8 cellular contexts compared by ENCODE assay signal in the genomic region with DNA sequence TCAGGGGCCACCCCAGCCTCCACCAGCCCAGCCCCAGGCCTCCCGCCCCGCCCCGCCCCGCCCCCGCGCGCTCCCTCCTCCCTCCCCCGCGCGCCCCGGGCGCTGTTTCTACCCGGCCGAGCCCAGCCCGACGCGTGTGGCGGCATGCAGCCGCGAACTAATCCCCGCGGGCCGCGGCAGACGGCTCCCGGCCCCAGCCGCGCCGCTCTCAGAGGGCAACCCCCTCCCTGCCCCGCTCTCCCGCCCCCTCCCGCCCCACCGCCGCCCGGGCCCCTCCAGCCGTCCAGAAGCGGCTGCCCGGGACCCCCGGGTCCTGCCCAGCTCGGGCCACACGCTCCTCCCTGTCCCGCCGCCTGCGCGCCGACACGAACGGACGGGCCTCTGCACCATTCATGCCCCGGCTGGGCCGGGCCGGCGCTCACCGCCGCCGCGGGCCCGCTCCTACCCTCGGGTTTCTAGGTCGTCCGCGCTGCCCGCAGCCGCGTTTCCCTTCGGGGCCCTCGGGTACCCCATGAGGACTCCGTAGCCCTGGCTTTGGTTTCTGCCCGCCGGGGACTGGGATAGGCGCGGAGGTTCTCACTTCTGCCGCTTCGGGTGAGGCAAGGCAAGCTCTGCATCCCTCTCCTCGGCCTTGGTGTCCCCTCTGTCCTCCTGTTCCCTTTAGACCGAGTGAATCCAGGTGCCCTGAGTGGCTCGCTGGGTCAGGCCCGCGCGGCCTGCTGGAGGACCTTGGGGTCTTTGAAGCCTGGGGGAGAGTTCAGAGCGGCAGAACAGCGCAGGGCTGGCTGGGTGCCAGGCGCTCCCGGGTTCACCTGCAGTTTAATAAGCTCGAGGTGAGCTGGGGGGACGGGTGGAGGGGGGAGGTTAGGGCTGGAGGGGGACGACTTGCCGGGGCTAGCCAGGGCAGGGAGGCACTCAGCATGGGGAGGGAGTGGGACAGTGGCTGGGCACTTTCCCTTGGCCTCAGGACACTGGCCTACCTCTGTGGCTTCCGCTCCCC. TPM values are rescaled to one million over a fixed set of nuclear protein-coding genes. Genes with fewer than 3 reads are reported as not detected.
DNase-seq lines count a peak whose midpoint lies in the region; TF ChIP-seq lines count a peak whose summit lies in the region.

No MANE protein-coding gene starts in this region.

- intact Hi-C loops in esophagus squamous epithelium (cut with DNase I): no loop called here

- no peak for TF ChIP-seq POLR2A in esophagus squamous epithelium (IDR thresholded peaks at IDR 0.05)

- H2AFZ ChIP-seq in OCI-LY1 (ENCODE audit: low read length): no peak overlapping the region

- H3F3A ChIP-seq in OCI-LY1 (ENCODE audit: insufficient read depth, low read length): no peaks in the 10 kb centered on the region

- peak overlapping the region; percentile 89 for H3K27ac ChIP-seq in OCI-LY1 (ENCODE audit: low read depth, low read length, poor library complexity, severe bottlenecking)
- peak overlapping the region; percentile 73 to 84 (median 79) for H3K27ac ChIP-seq in esophagus squamous epithelium
- H3K27ac ChIP-seq in rectal smooth muscle tissue (ENCODE audit: low read depth, low read length): no peak overlapping the region

- no peaks in the 10 kb centered on the region for H3K9me2 ChIP-seq in OCI-LY1 (ENCODE audit: low read depth, low read length)

- no peaks in the 10 kb centered on the region for H4K20me1 ChIP-seq in OCI-LY1 (ENCODE audit: insufficient read depth, low read length)

- peak overlapping the region; percentile 70 for H3K4me3 ChIP-seq in GM12865 (ENCODE audit: low read depth, low read length)
- H3K4me3 ChIP-seq in OCI-LY1 (ENCODE audit: low read depth, low read length, poor library complexity, severe bottlenecking): peak overlapping the region; percentile 59
- peak overlapping the region; percentile 33 to 71 (median 44) for H3K4me3 ChIP-seq in esophagus squamous epithelium
- H3K4me3 ChIP-seq in rectal smooth muscle tissue (ENCODE audit: low read length): peak overlapping the region; percentile 19

- WGBS in esophagus squamous epithelium, 2 donors: 42 to 100% methylated on average over 1 to 6 of the region's 89 CpGs

- H3K9me3 ChIP-seq in OCI-LY1 (ENCODE audit: low read length) (no peaks in the 10 kb centered on the region), esophagus squamous epithelium (no peaks in the 10 kb centered on the region)

- TF ChIP-seq CTCF in GM12865 (IDR thresholded peaks at IDR 0.05; ENCODE audit: insufficient read depth, low read depth, low read length, missing control alignments) (no peak), OCI-LY1 (IDR thresholded peaks at IDR 0.05; ENCODE audit: low read length) (no peak), esophagus squamous epithelium (IDR thresholded peaks at IDR 0.05) (no peak)

- H3K79me2 ChIP-seq in OCI-LY1 (ENCODE audit: insufficient read depth, low read length): no peaks in the 10 kb centered on the region

- H3K4me2 ChIP-seq in OCI-LY1 (ENCODE audit: low read length): peak overlapping the region; percentile 78

- peaks cover 81% of the 10 kb centered on the region for H3K4me1 ChIP-seq in OCI-LY1 (ENCODE audit: insufficient read depth, low read length, severe bottlenecking)
- H3K4me1 ChIP-seq in esophagus squamous epithelium: peaks cover 33 to 85% (median 36%) of the 10 kb centered on the region in 3 donors
- no peaks in the 10 kb centered on the region for H3K4me1 ChIP-seq in rectal smooth muscle tissue (ENCODE audit: control insufficient read depth, insufficient read depth, low read length)

- H3K27me3 ChIP-seq in OCI-LY1 (ENCODE audit: insufficient read depth, low read length): no peaks in the 10 kb centered on the region
- H3K27me3 ChIP-seq in esophagus squamous epithelium: peaks cover 0 to 94% (median 7%) of the 10 kb centered on the region in 4 donors
- H3K27me3 ChIP-seq in rectal smooth muscle tissue (ENCODE audit: control insufficient read depth, insufficient read depth, low read length): peaks cover 40% of the 10 kb centered on the region

- H3K36me3 ChIP-seq in OCI-LY1 (ENCODE audit: insufficient read depth, low read length) (no peaks in the 10 kb centered on the region; the same call in 1 of the 2 replicates), esophagus squamous epithelium (no peaks in the 10 kb centered on the region), rectal smooth muscle tissue (ENCODE audit: control insufficient read depth, insufficient read depth, low read length) (no peaks in the 10 kb centered on the region)

- H3K9ac ChIP-seq in OCI-LY1 (ENCODE audit: low read length) (peak overlapping the region; percentile 67; the same call in 1 of the 2 replicates), rectal smooth muscle tissue (ENCODE audit: low read length) (no peak overlapping the region)

- DNase-seq in GM12865 (ENCODE audit: low read depth): no peak
- no peak for DNase-seq in esophagus squamous epithelium (lab: John Stamatoyannopoulos, UW)
- no peak for DNase-seq in T1000 (lab: John Stamatoyannopoulos, UW)
- DNase-seq in occipital lobe (lab: John Stamatoyannopoulos, UW): no peak
- DNase-seq in NOMO-1 (lab: John Stamatoyannopoulos, UW; ENCODE audit: unreplicated experiment in 2 of 2): no peak
- no peak for DNase-seq in hippocampal formation (lab: John Stamatoyannopoulos, UW)

RNA-seq across cellular contexts. Expression of a gene that starts 3.1 kb away (rescaled TPM):
- total RNA-seq in esophagus squamous epithelium (10 to 100 TPM in 2 of 4 donors, 1 to 10 TPM in 2; 8.0 to 19.1 (median 11.9) TPM), occipital lobe (not detected)

RNA-seq across cellular contexts. Expression of a gene that starts 24.2 kb away (rescaled TPM):
- under 1 TPM in 2 of 4 donors, not detected in 2; 0.73 to 0.76 TPM for total RNA-seq in esophagus squamous epithelium
- not detected for total RNA-seq in occipital lobe

RNA-seq across cellular contexts. Expression of a gene that starts 52.2 kb away (rescaled TPM):
- total RNA-seq in esophagus squamous epithelium (not detected), occipital lobe (not detected)

Comparison
In these comparisons a context has a peak if more than half of its experiments do, and no peak if none do; other contexts are left out.
1. H3K4me3 ChIP-seq: peak in every context shown above with its lines; median percentile 70 in GM12865; 59 in OCI-LY1; 44 in esophagus squamous epithelium; 19 in rectal smooth muscle tissue.